Comparison of ENCODE assay signal across 1 cellular context in genomic region chr1:168225476-168226190, GRCh38.
TF ChIP-seq lines count a peak whose summit lies in the region.

Gene SFT2D2 (plus strand): TSS chr1:168226004. CDS start chr1:168226080, 76 bp downstream.

TF ChIP-seq in K562, 482 proteins besides CTCF, POLR2A, EP300 and RAD21 (continued from another document and continues in another):
- TF ChIP-seq HES1 (IDR thresholded peaks at IDR 0.05; ENCODE audit: low read depth) (no peak), SIX5 (IDR thresholded peaks at IDR 0.05; ENCODE audit: borderline replicate concordance in 1 of 2, insufficient read depth in 1 of 2, low read depth in 1 of 2, low read length in 2 of 2) (no peak), ZEB2 (IDR thresholded peaks at IDR 0.05) (peak; percentile 43; the same call in 1 of the 2 replicates), GTF2E2 (tag; IDR thresholded peaks at IDR 0.05) (peak; percentile 96), ZC3H11A (IDR thresholded peaks at IDR 0.05; ENCODE audit: low read depth, low read length) (no peak), CREB1 (IDR thresholded peaks at IDR 0.05) (0 out of 2 replicates have a peak, but pooled peaks have one; percentile 12), CREB1 (CRISPR knock-in tag; IDR thresholded peaks at IDR 0.05) (no peak), GTF2A2 (tag; IDR thresholded peaks at IDR 0.05) (peak; percentile 91), DMBX1 (CRISPR knock-in tag; IDR thresholded peaks at IDR 0.05; ENCODE audit: borderline replicate concordance) (peak; percentile 97), ZNF121 (CRISPR knock-in tag; conservative IDR thresholded peaks at IDR 0.05) (peak; percentile 84), RBBP5 (IDR thresholded peaks at IDR 0.05; ENCODE audit: borderline replicate concordance, insufficient read depth, low read length, poor library complexity, severe bottlenecking) (peak; percentile 90), NFIX (CRISPR knock-in tag; IDR thresholded peaks at IDR 0.05; ENCODE audit: low read depth) (no peak), ZNF324 (CRISPR knock-in tag; IDR thresholded peaks at IDR 0.05) (no peak), ELK1 (CRISPR knock-in tag; IDR thresholded peaks at IDR 0.05) (no peak), ZKSCAN1 (IDR thresholded peaks at IDR 0.05; ENCODE audit: low read depth, low read length) (0 out of 2 replicates have a peak, but pooled peaks have one; percentile 21), ZNF124 (CRISPR knock-in tag; IDR thresholded peaks at IDR 0.05) (no peak), GABPA (tag; conservative IDR thresholded peaks at IDR 0.05; ENCODE audit: low read depth) (peak; percentile 61; the same call in 1 of the 2 replicates), SREBF2 (CRISPR knock-in tag; IDR thresholded peaks at IDR 0.05) (no peak), ZNF445 (CRISPR knock-in tag; IDR thresholded peaks at IDR 0.05; ENCODE audit: low read depth) (no peak), FOXM1 (IDR thresholded peaks at IDR 0.05; ENCODE audit: low read depth) (no peak), FOXM1 (CRISPR knock-in tag; IDR thresholded peaks at IDR 0.05; ENCODE audit: low read depth) (no peak; the same call in none of the 2 replicates), ZNF551 (CRISPR knock-in tag; IDR thresholded peaks at IDR 0.05) (no peak), TBP (optimal IDR thresholded peaks at IDR 0.05; ENCODE audit: low read depth, low read length) (peak; percentile 91), KLF1 (tag; IDR thresholded peaks at IDR 0.05) (peak; percentile 94), DLX4 (CRISPR knock-in tag; IDR thresholded peaks at IDR 0.05) (no peak), ZSCAN29 (IDR thresholded peaks at IDR 0.05) (0 out of 2 replicates have a peak, but pooled peaks have one; percentile 35), HMG20B (CRISPR knock-in tag; IDR thresholded peaks at IDR 0.05) (no peak), E2F6 (IDR thresholded peaks at IDR 0.05; ENCODE audit: borderline replicate concordance in 1 of 2, extremely low read depth in 1 of 2, insufficient read depth in 1 of 2, insufficient read length in 1 of 2, low read depth in 1 of 2, low read length in 1 of 2, poor library complexity in 1 of 2, severe bottlenecking in 1 of 2) (peak; percentile 97 to 99), NFE2 (IDR thresholded peaks at IDR 0.05; ENCODE audit: low read depth) (no peak), RBM14 (IDR thresholded peaks at IDR 0.05; ENCODE audit: borderline replicate concordance, insufficient read depth, low read depth, low read length) (no peak), RCOR1 (IDR thresholded peaks at IDR 0.05; ENCODE audit: borderline replicate concordance in 1 of 2, low read depth in 2 of 2, low read length in 2 of 2) (peak in 1 of 2 experiments; percentile 23; a peak in 2 of 4 replicates), E4F1 (CRISPR knock-in tag; IDR thresholded peaks at IDR 0.05; ENCODE audit: borderline replicate concordance) (peak; percentile 67; the same call in 1 of the 2 replicates), NFE2L1 (tag; IDR thresholded peaks at IDR 0.05; ENCODE audit: borderline replicate concordance, low read depth) (no peak), TAL1 (IDR thresholded peaks at IDR 0.05) (no peak), ADNP (tag; IDR thresholded peaks at IDR 0.05) (no peak), ZNF23 (CRISPR knock-in tag; IDR thresholded peaks at IDR 0.05) (no peak), HIVEP1 (CRISPR knock-in tag; IDR thresholded peaks at IDR 0.05) (no peak), KDM5B (IDR thresholded peaks at IDR 0.05; ENCODE audit: insufficient replicate concordance, low read depth, low read length) (peak; percentile 50), NFRKB (IDR thresholded peaks at IDR 0.05; ENCODE audit: low read depth) (peak; percentile 79), TAF1 (IDR thresholded peaks at IDR 0.05; ENCODE audit: control insufficient read depth, extremely low read depth, insufficient read depth, low read length, severe bottlenecking) (peak; percentile 70), MBD2 (IDR thresholded peaks at IDR 0.05; ENCODE audit: borderline replicate concordance, low read depth) (peak; percentile 41; the same call in 1 of the 2 replicates), MCM7 (IDR thresholded peaks at IDR 0.05) (no peak), C11orf30 (IDR thresholded peaks at IDR 0.05; ENCODE audit: low read depth) (no peak), HEY1 (CRISPR knock-in tag; IDR thresholded peaks at IDR 0.05; ENCODE audit: borderline replicate concordance) (no peak), HINFP (tag; conservative IDR thresholded peaks at IDR 0.05; ENCODE audit: low read depth) (peak; percentile 73), ZNF444 (CRISPR knock-in tag; IDR thresholded peaks at IDR 0.05) (peak; percentile 50; the same call in 1 of the 2 replicates), PHF8 (IDR thresholded peaks at IDR 0.05; ENCODE audit: borderline replicate concordance, low read length) (peak; percentile 93; the same call in 1 of the 2 replicates), ZNF511 (CRISPR knock-in tag; IDR thresholded peaks at IDR 0.05) (peak; percentile 96), RBM22 (IDR thresholded peaks at IDR 0.05; ENCODE audit: low read depth, low read length, poor library complexity, severe bottlenecking) (no peak), DDX20 (tag; IDR thresholded peaks at IDR 0.05; ENCODE audit: low read depth) (0 out of 2 replicates have a peak, but pooled peaks have one; percentile 55), ZNF408 (CRISPR knock-in tag; IDR thresholded peaks at IDR 0.05; ENCODE audit: low read depth) (no peak), STAT5A (IDR thresholded peaks at IDR 0.05; ENCODE audit: borderline replicate concordance, low read length) (no peak), TOE1 (IDR thresholded peaks at IDR 0.05; ENCODE audit: borderline replicate concordance) (peak; percentile 72; the same call in 1 of the 2 replicates), TOE1 (CRISPR knock-in tag; IDR thresholded peaks at IDR 0.05; ENCODE audit: borderline replicate concordance, low read depth) (peak; percentile 94; the same call in 1 of the 2 replicates)
- TF ChIP-seq, protein P1, sequence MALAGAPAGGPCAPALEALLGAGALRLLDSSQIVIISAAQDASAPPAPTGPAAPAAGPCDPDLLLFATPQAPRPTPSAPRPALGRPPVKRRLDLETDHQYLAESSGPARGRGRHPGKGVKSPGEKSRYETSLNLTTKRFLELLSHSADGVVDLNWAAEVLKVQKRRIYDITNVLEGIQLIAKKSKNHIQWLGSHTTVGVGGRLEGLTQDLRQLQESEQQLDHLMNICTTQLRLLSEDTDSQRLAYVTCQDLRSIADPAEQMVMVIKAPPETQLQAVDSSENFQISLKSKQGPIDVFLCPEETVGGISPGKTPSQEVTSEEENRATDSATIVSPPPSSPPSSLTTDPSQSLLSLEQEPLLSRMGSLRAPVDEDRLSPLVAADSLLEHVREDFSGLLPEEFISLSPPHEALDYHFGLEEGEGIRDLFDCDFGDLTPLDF (CRISPR knock-in tag; IDR thresholded peaks at IDR 0.05), result peak; percentile 93
- TF ChIP-seq, protein P2, sequence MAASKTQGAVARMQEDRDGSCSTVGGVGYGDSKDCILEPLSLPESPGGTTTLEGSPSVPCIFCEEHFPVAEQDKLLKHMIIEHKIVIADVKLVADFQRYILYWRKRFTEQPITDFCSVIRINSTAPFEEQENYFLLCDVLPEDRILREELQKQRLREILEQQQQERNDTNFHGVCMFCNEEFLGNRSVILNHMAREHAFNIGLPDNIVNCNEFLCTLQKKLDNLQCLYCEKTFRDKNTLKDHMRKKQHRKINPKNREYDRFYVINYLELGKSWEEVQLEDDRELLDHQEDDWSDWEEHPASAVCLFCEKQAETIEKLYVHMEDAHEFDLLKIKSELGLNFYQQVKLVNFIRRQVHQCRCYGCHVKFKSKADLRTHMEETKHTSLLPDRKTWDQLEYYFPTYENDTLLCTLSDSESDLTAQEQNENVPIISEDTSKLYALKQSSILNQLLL (CRISPR knock-in tag; IDR thresholded peaks at IDR 0.05; ENCODE audit: borderline replicate concordance), result no peak
- TF ChIP-seq, protein P3, sequence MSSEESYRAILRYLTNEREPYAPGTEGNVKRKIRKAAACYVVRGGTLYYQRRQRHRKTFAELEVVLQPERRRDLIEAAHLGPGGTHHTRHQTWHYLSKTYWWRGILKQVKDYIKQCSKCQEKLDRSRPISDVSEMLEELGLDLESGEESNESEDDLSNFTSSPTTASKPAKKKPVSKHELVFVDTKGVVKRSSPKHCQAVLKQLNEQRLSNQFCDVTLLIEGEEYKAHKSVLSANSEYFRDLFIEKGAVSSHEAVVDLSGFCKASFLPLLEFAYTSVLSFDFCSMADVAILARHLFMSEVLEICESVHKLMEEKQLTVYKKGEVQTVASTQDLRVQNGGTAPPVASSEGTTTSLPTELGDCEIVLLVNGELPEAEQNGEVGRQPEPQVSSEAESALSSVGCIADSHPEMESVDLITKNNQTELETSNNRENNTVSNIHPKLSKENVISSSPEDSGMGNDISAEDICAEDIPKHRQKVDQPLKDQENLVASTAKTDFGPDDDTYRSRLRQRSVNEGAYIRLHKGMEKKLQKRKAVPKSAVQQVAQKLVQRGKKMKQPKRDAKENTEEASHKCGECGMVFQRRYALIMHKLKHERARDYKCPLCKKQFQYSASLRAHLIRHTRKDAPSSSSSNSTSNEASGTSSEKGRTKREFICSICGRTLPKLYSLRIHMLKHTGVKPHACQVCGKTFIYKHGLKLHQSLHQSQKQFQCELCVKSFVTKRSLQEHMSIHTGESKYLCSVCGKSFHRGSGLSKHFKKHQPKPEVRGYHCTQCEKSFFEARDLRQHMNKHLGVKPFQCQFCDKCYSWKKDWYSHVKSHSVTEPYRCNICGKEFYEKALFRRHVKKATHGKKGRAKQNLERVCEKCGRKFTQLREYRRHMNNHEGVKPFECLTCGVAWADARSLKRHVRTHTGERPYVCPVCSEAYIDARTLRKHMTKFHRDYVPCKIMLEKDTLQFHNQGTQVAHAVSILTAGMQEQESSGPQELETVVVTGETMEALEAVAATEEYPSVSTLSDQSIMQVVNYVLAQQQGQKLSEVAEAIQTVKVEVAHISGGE (CRISPR knock-in tag; IDR thresholded peaks at IDR 0.05), result peak in 1 of 3 experiments; percentile 81; a peak in 2 of 6 replicates
- TF ChIP-seq, protein P4, sequence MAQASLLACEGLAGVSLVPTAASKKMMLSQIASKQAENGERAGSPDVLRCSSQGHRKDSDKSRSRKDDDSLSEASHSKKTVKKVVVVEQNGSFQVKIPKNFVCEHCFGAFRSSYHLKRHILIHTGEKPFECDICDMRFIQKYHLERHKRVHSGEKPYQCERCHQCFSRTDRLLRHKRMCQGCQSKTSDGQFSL (CRISPR knock-in tag; IDR thresholded peaks at IDR 0.05), result 0 out of 2 replicates have a peak, but pooled peaks have one; percentile 54
- TF ChIP-seq, protein P4 (tag; IDR thresholded peaks at IDR 0.05), result peak; percentile 2 to 73; a peak in 1 of 4 replicates
